Comparison of ENCODE assay signal across 12 cellular contexts in genomic region chr6:28709478-28710349, GRCh38.
DNase-seq lines count a peak whose midpoint lies in the region; ATAC-seq and TF ChIP-seq lines count a peak whose summit lies in the region.
"Had no signal": no experiment of that assay in that cellular context is flagged by ENCODE, and none has a peak within 500 bp of the region (broad histone marks: within the 10 kb centered on the region; RNA-seq: fewer than 3 reads in every experiment).

No MANE protein-coding gene starts in this region.

- no peak for TF ChIP-seq POLR2A in HCT116 (IDR thresholded peaks at IDR 0.05; ENCODE audit: borderline replicate concordance, extremely low read depth, insufficient read depth, insufficient read length)
- no peak for TF ChIP-seq POLR2A in ovary (IDR thresholded peaks at IDR 0.05)

- H3K9ac ChIP-seq in HCT116 (ENCODE audit: low read length) (no peak overlapping the region), mesenchymal stem cell (ENCODE audit: low read length) (no peak overlapping the region)

- H3K4me3 ChIP-seq in AG09309 (ENCODE audit: control insufficient read depth, low read depth, low read length) (peak overlapping the region; percentile 4), HCT116 (replicated peaks in 1 of 2; ENCODE audit: low read depth in 1 of 2, low read length in 2 of 2) (no peak overlapping the region), astrocyte of the cerebellum (ENCODE audit: low read depth, low read length) (peak overlapping the region; percentile 32), mesenchymal stem cell (ENCODE audit: insufficient read depth in 1 of 2, low read depth in 1 of 2, low read length in 2 of 2) (peak overlapping the region in 1 of 2 experiments; percentile 43), ovary (no peak overlapping the region)

- ATAC-seq in HCT116 (0 out of 2 replicates have a peak, but pooled peaks have one; percentile 12), GM18520 (IDR thresholded peaks at IDR 0.05; ENCODE audit: unreplicated experiment) (no peak), HG02763 (IDR thresholded peaks at IDR 0.05; ENCODE audit: unreplicated experiment) (no peak)

- H4K20me1 ChIP-seq in HCT116 (ENCODE audit: insufficient read depth), result no peaks in the 10 kb centered on the region

- CTCF ChIA-PET in HCT116 (lab: Charles Lee), result no interaction called here

- RAD21 ChIA-PET in HCT116 (lab: Charles Lee; ENCODE audit: low non-redundant PET in 1 of 2, low total read pairs in 2 of 2, uncharacterized antibody in 2 of 2, unreplicated experiment in 2 of 2), result no interaction called here

- H3K4me2 ChIP-seq in HCT116 (ENCODE audit: low read length) (no peak overlapping the region), mesenchymal stem cell (ENCODE audit: low read length, poor library complexity, severe bottlenecking) (no peak overlapping the region)

- H3K79me1 ChIP-seq in mesenchymal stem cell (replicated peaks; ENCODE audit: low read length, poor library complexity, severe bottlenecking), result no peaks in the 10 kb centered on the region

- TF ChIP-seq EP300 in ovary (IDR thresholded peaks at IDR 0.05), result no peak

- in situ Hi-C loops in astrocyte of the cerebellum (cut with HindIII; ENCODE audit: low sequenced_read_pairs), result no loop called here

- H3K4me1 ChIP-seq in HCT116 (ENCODE audit: control insufficient read depth in 1 of 2, insufficient read depth in 2 of 2, low read length in 2 of 2) (0 out of 4 replicates have a peak, but pooled peaks cover 0 to 4% of the 10 kb centered on the region in 2 experiments), mesenchymal stem cell (ENCODE audit: control insufficient read depth, insufficient read depth, low read depth, low read length) (no peaks in the 10 kb centered on the region), ovary (ENCODE audit: insufficient read depth) (no peaks in the 10 kb centered on the region)
- H3K4me1 ChIP-seq: pancreas, stomach had no signal

- H4K8ac ChIP-seq in mesenchymal stem cell (ENCODE audit: low read length), result no peak overlapping the region

- no peak overlapping the region for H3K14ac ChIP-seq in mesenchymal stem cell (ENCODE audit: low read length in 2 of 2)

- H3K27me3 ChIP-seq in HCT116 (ENCODE audit: insufficient read depth, low read length) (no peaks in the 10 kb centered on the region), mesenchymal stem cell (ENCODE audit: control insufficient read depth in 1 of 2, insufficient read depth in 1 of 2, low read length in 2 of 2) (peaks cover 0 to 15% of the 10 kb centered on the region in 2 experiments), ovary (no peaks in the 10 kb centered on the region)

- no peak for TF ChIP-seq CTCF in AG09309 (IDR thresholded peaks at IDR 0.05; ENCODE audit: control insufficient read depth, insufficient read depth, low read depth, low read length, missing control alignments)
- no peak for TF ChIP-seq CTCF in HCT116 (IDR thresholded peaks at IDR 0.05 in 2 of 3, conservative IDR thresholded peaks at IDR 0.05 in 1 of 3; ENCODE audit: borderline replicate concordance in 1 of 3, insufficient read depth in 1 of 3, low read depth in 2 of 3, low read length in 2 of 3)
- TF ChIP-seq CTCF in astrocyte of the cerebellum (IDR thresholded peaks at IDR 0.05; ENCODE audit: low read depth, low read length, missing control alignments), result no peak
- TF ChIP-seq CTCF in ovary (IDR thresholded peaks at IDR 0.05), result no peak

- H2BK5ac ChIP-seq in mesenchymal stem cell (ENCODE audit: low read depth, low read length, poor library complexity, severe bottlenecking), result no peak overlapping the region

- no peak overlapping the region for H2BK120ac ChIP-seq in mesenchymal stem cell (ENCODE audit: low read depth, low read length)

- POLR2A ChIA-PET in HCT116 (lab: Charles Lee), result no interaction called here

- H2AFZ ChIP-seq in HCT116 (ENCODE audit: low read depth, low read length, poor library complexity, severe bottlenecking), result no peak overlapping the region
- H2AFZ ChIP-seq in mesenchymal stem cell (ENCODE audit: low read depth, low read length), result no peak overlapping the region

- intact Hi-C loops in HCT116 (cut with micrococcal nuclease) (no loop called here), ovary (cut with DNase I) (no loop called here), cardiac septum (cut with DNase I) (no loop called here)

- no peak overlapping the region for H2BK15ac ChIP-seq in mesenchymal stem cell (ENCODE audit: low read depth, poor library complexity, severe bottlenecking)

- BruUV-seq in HCT116 (replicated peaks; lab: Mats Ljungman, UMichigan), result no TSS peak

- no peak overlapping the region for H3K23ac ChIP-seq in mesenchymal stem cell (ENCODE audit: low read length in 2 of 2)

- H3K18ac ChIP-seq in mesenchymal stem cell (ENCODE audit: low read depth in 1 of 2, low read length in 2 of 2), result no peak overlapping the region

- DNase-seq in AG09309 (ENCODE audit: low read depth) (no peak), HCT116 (ENCODE audit: low read depth, low spot score) (no peak), astrocyte of the cerebellum (ENCODE audit: low read depth) (no peak), mesenchymal stem cell (peak; percentile 6), ovary (no peak), cardiac septum (ENCODE audit: low spot score) (no peak)
- DNase-seq: dorsolateral prefrontal cortex, NCI-H1417 treated with DMSO at 0.1 percent for 48 hours, pancreas, stomach had no signal

- 20% methylated on average over 28 of the region's 30 CpGs for WGBS in mesenchymal stem cell
- WGBS in ovary, 3 donors, result 3 to 8% (median 4%) methylated on average over 30 of the region's 30 CpGs

- no peak for TF ChIP-seq RAD21 in HCT116 (IDR thresholded peaks at IDR 0.05; ENCODE audit: low read depth)

- no peaks in the 10 kb centered on the region for H3K79me2 ChIP-seq in HCT116 (ENCODE audit: insufficient read depth, low read length)

- no peak overlapping the region for H3K4ac ChIP-seq in mesenchymal stem cell (ENCODE audit: low read depth in 1 of 2, low read length in 2 of 2)

- H3K36me3 ChIP-seq in HCT116 (ENCODE audit: control insufficient read depth in 1 of 2, insufficient read depth in 2 of 2, low read length in 2 of 2), result no peaks in the 10 kb centered on the region
- no peaks in the 10 kb centered on the region for H3K36me3 ChIP-seq in mesenchymal stem cell (ENCODE audit: control insufficient read depth in 1 of 2, insufficient read depth in 2 of 2, low read depth in 1 of 2, low read length in 2 of 2)
- H3K36me3 ChIP-seq in ovary, result no peaks in the 10 kb centered on the region
- H3K36me3 ChIP-seq: pancreas, stomach had no signal

- H3K27ac ChIP-seq in HCT116 (ENCODE audit: low read depth, low read length), result no peak overlapping the region
- no peak overlapping the region for H3K27ac ChIP-seq in mesenchymal stem cell (ENCODE audit: low read length, poor library complexity, severe bottlenecking)
- H3K27ac ChIP-seq in ovary, result peak overlapping the region in 1 of 2 donors; percentile 26
- H3K27ac ChIP-seq: dorsolateral prefrontal cortex, pancreas, stomach had no signal

- no peak overlapping the region for H2BK12ac ChIP-seq in mesenchymal stem cell (ENCODE audit: low read length in 2 of 2)

- H2AK5ac ChIP-seq in mesenchymal stem cell (ENCODE audit: low read length, severe bottlenecking), result no peak overlapping the region

- H4K91ac ChIP-seq in mesenchymal stem cell (ENCODE audit: low read length), result no peak overlapping the region

- no peaks in the 10 kb centered on the region for H3K9me2 ChIP-seq in HCT116 (ENCODE audit: insufficient read depth)

- H3K9me3 ChIP-seq in HCT116 (ENCODE audit: control insufficient read depth in 1 of 2, insufficient read depth in 1 of 2, low read depth in 1 of 2, low read length in 2 of 2) (peaks cover 4 to 8% of the 10 kb centered on the region in 2 experiments; a peak in 2 of 4 replicates), mesenchymal stem cell (ENCODE audit: control insufficient read depth, low read length) (peaks cover 30% of the 10 kb centered on the region), ovary (peaks cover 0 to 4% of the 10 kb centered on the region in 2 donors)

TF ChIP-seq in HCT116, 20 proteins besides CTCF, POLR2A, EP300 and RAD21 (continues in another document):
- TF ChIP-seq ZNF274 (IDR thresholded peaks at IDR 0.05; ENCODE audit: low read depth, low read length) (no peak), REST (IDR thresholded peaks at IDR 0.05; ENCODE audit: low read depth) (no peak), SP1 (IDR thresholded peaks at IDR 0.05; ENCODE audit: low read depth) (no peak), ZFX (IDR thresholded peaks at IDR 0.05) (no peak), EZH2 (IDR thresholded peaks at IDR 0.05) (no peak), JUND (IDR thresholded peaks at IDR 0.05) (no peak), POLR2AphosphoS5 (IDR thresholded peaks at IDR 0.05; ENCODE audit: low read depth, low read length) (no peak), SIN3A (IDR thresholded peaks at IDR 0.05; ENCODE audit: low read depth) (no peak), ATF3 (IDR thresholded peaks at IDR 0.05) (no peak), CBX3 (IDR thresholded peaks at IDR 0.05; ENCODE audit: low read depth) (no peak), YY1 (IDR thresholded peaks at IDR 0.05; ENCODE audit: extremely low read depth, insufficient replicate concordance, low read depth, low read length) (no peak)

Comparison
In these comparisons a context has a peak if more than half of its experiments do, and no peak if none do; other contexts are left out.
1. H3K4me3 ChIP-seq: peak in AG09309 (single experiment) and astrocyte of the cerebellum (single experiment); none in HCT116 (0 of 2) and ovary (single experiment).